ENCODE assay signal across 27 cellular contexts in the genomic region with DNA sequence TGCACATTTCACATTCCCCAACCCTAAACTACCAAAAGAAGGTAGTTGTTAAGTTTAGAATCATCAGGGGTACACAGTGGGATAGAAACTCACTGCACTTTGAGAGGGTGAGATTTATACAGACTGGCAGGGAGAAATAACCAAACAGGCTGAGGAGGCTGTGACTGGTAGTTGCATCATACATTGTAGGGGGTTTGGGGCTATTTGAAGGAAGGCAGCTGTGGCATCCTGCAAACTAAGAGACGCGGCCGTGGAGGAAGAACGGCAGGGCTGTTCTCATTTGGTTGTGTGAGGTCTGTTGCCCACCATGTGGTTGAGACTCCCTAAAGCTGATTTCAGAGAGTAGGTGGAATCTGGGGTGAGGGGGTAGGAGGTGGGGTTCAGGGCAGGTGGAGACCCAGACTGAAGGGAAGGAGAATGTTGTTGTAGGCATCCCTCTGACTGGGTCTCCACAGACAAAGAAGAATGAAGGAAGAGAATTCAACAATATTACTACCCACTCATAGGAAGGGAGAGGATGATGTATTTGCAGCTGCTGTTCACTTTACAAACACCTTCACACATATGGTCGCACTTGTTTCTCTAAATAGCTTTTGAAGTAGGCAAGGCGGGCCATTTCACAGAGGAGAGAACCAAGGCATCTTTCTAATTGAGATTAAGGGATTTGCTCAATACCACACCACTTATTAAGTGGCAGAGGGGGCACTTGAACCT.
DNase-seq lines count a peak whose midpoint lies in the region; ATAC-seq and TF ChIP-seq lines count a peak whose summit lies in the region.
"Had no signal": no experiment of that assay in that cellular context is flagged by ENCODE, and none has a peak within 500 bp of the region (broad histone marks: within the 10 kb centered on the region; RNA-seq: fewer than 3 reads in every experiment).

No MANE protein-coding gene starts in this region.

- H2AFZ ChIP-seq in OCI-LY1 (ENCODE audit: low read length) (no peak overlapping the region), SK-N-SH (ENCODE audit: low read depth) (no peak overlapping the region)

- H3K4me3 ChIP-seq in OCI-LY1 (ENCODE audit: low read depth, low read length, poor library complexity, severe bottlenecking) (no peak overlapping the region), vagina (no peak overlapping the region), SK-N-SH (ENCODE audit: low read depth in 2 of 2, low read length in 1 of 2) (no peak overlapping the region)
- H3K4me3 ChIP-seq: mucosa of descending colon, spleen, thyroid gland had no signal

- H3K4me1 ChIP-seq in OCI-LY1 (ENCODE audit: insufficient read depth, low read length, severe bottlenecking) (peaks cover 11% of the 10 kb centered on the region), vagina (no peaks in the 10 kb centered on the region), SK-N-SH (ENCODE audit: control insufficient read depth in 1 of 2, insufficient read depth in 2 of 2, low read depth in 1 of 2, low read length in 1 of 2) (no peaks in the 10 kb centered on the region)
- H3K4me1 ChIP-seq: BE2C, Caco-2, spleen, thyroid gland had no signal

- no peaks in the 10 kb centered on the region for H3K9me3 Mint-ChIP-seq in activated CD8-positive, alpha-beta T cell treated with anti-CD3 and anti-CD28 coated beads, Interleukin-2, amount 10 ng/mL, durations not matched to agents 7 days and 5 days (ENCODE audit: insufficient read depth)
- H3K9me3 Mint-ChIP-seq in activated CD8-positive, alpha-beta T cell treated with anti-CD3 and anti-CD28 coated beads for 36 hours, result peaks cover 2% of the 10 kb centered on the region
- peaks cover 10% of the 10 kb centered on the region for H3K9me3 Mint-ChIP-seq in WTC11
- H3K9me3 Mint-ChIP-seq: activated naive CD4-positive, alpha-beta T cell treated with anti-CD3 and anti-CD28 coated beads for 36 hours had no signal

- no peak for TF ChIP-seq POLR2A in vagina (IDR thresholded peaks at IDR 0.05)

- no peak overlapping the region for H3K27ac Mint-ChIP-seq in activated CD8-positive, alpha-beta T cell treated with anti-CD3 and anti-CD28 coated beads, Interleukin-2, amount 10 ng/mL, durations not matched to agents 7 days and 5 days
- H3K27ac Mint-ChIP-seq in activated CD8-positive, alpha-beta T cell treated with anti-CD3 and anti-CD28 coated beads for 36 hours, result no peak overlapping the region
- no peak overlapping the region for H3K27ac Mint-ChIP-seq in WTC11
- H3K27ac Mint-ChIP-seq: activated naive CD4-positive, alpha-beta T cell treated with anti-CD3 and anti-CD28 coated beads for 36 hours; IgD-negative memory B cell; T-cell had no signal

- CTCF ChIA-PET in activated CD8-positive, alpha-beta T cell treated with anti-CD3 and anti-CD28 coated beads, Interleukin-2, amount 10 ng/mL, durations not matched to agents 7 days and 5 days (lab: Charles Lee), result no interaction called here
- CTCF ChIA-PET in activated CD8-positive, alpha-beta T cell treated with anti-CD3 and anti-CD28 coated beads for 36 hours (lab: Charles Lee), result interaction anchor here (1.4 kb wide), 1 partner anchor 198 kb away, joined by 4 read pairs; no protein-coding TSS in a partner anchor
- CTCF ChIA-PET in WTC11 (lab: Charles Lee), result interaction anchor here (1.1 kb wide), 1 partner anchor 10 kb away, joined by 4 read pairs; no protein-coding TSS in a partner anchor
- CTCF ChIA-PET in SK-N-SH (lab: Yijun Ruan, JAX), result interaction anchor here (1.4 to 2.0 kb wide), 2 partner anchors 199 to 314 kb away, joined by 3 to 7 read pairs; no protein-coding TSS in a partner anchor

- no peak for TF ChIP-seq EP300 in SK-N-SH (IDR thresholded peaks at IDR 0.05; ENCODE audit: borderline replicate concordance in 1 of 2, low read depth in 1 of 2, low read length in 1 of 2)

- H3K79me2 ChIP-seq in OCI-LY1 (ENCODE audit: insufficient read depth, low read length) (no peaks in the 10 kb centered on the region), SK-N-SH (ENCODE audit: insufficient read depth) (no peaks in the 10 kb centered on the region)

- H3K4me2 ChIP-seq in OCI-LY1 (ENCODE audit: low read length) (no peak overlapping the region), SK-N-SH (no peak overlapping the region)

- H3K4me1 Mint-ChIP-seq in activated CD8-positive, alpha-beta T cell treated with anti-CD3 and anti-CD28 coated beads, Interleukin-2, amount 10 ng/mL, durations not matched to agents 7 days and 5 days (ENCODE audit: low read depth), result no peaks in the 10 kb centered on the region
- H3K4me1 Mint-ChIP-seq in activated CD8-positive, alpha-beta T cell treated with anti-CD3 and anti-CD28 coated beads for 36 hours (ENCODE audit: low read depth), result peaks cover 2% of the 10 kb centered on the region
- peaks cover 7% of the 10 kb centered on the region for H3K4me1 Mint-ChIP-seq in WTC11
- H3K4me1 Mint-ChIP-seq: central memory CD8-positive, alpha-beta T cell; T-cell had no signal

- intact Hi-C loops in activated CD8-positive, alpha-beta T cell treated with anti-CD3 and anti-CD28 coated beads for 36 hours (cut with micrococcal nuclease), result no loop called here
- intact Hi-C loops in vagina (cut with DNase I), result no loop called here

- H3K27ac ChIP-seq in OCI-LY1 (ENCODE audit: low read depth, low read length, poor library complexity, severe bottlenecking), result peak overlapping the region; percentile 30
- peak overlapping the region; percentile 27 for H3K27ac ChIP-seq in vagina
- no peak overlapping the region for H3K27ac ChIP-seq in SK-N-SH (ENCODE audit: low read depth in 2 of 2, low read length in 1 of 2)
- H3K27ac ChIP-seq: epithelial cell of prostate, spleen, thyroid gland had no signal

- 94% methylated on average over 6 of the region's 6 CpGs for WGBS in SK-N-SH (ENCODE audit: low lambda C conversion rate)

- peaks cover 29% of the 10 kb centered on the region for H3K27me3 Mint-ChIP-seq in activated CD8-positive, alpha-beta T cell treated with anti-CD3 and anti-CD28 coated beads, Interleukin-2, amount 10 ng/mL, durations not matched to agents 7 days and 5 days (ENCODE audit: low read depth)
- peaks cover 23% of the 10 kb centered on the region for H3K27me3 Mint-ChIP-seq in activated CD8-positive, alpha-beta T cell treated with anti-CD3 and anti-CD28 coated beads for 36 hours
- H3K27me3 Mint-ChIP-seq in WTC11 (ENCODE audit: low read depth), result no peaks in the 10 kb centered on the region

- POLR2A ChIA-PET in activated CD8-positive, alpha-beta T cell treated with anti-CD3 and anti-CD28 coated beads, Interleukin-2, amount 10 ng/mL, durations not matched to agents 7 days and 5 days (lab: Charles Lee), result no interaction called here
- POLR2A ChIA-PET in activated CD8-positive, alpha-beta T cell treated with anti-CD3 and anti-CD28 coated beads for 36 hours (lab: Charles Lee), result interaction anchor here (1.0 kb wide), 1 partner anchor 277 kb away, joined by 5 read pairs; no protein-coding TSS in a partner anchor
- POLR2A ChIA-PET in WTC11 (lab: Charles Lee) (no interaction called here), SK-N-SH (lab: Yijun Ruan, JAX) (no interaction called here)

- H3K9me2 ChIP-seq in OCI-LY1 (ENCODE audit: low read depth, low read length) (no peaks in the 10 kb centered on the region), SK-N-SH (no peaks in the 10 kb centered on the region)

- H3K27me3 ChIP-seq in OCI-LY1 (ENCODE audit: insufficient read depth, low read length) (no peaks in the 10 kb centered on the region), vagina (no peaks in the 10 kb centered on the region), SK-N-SH (ENCODE audit: insufficient read depth) (no peaks in the 10 kb centered on the region)
- H3K27me3 ChIP-seq: BE2C, thyroid gland had no signal

- TF ChIP-seq RAD21 in SK-N-SH (IDR thresholded peaks at IDR 0.05; ENCODE audit: low read length), result no peak

- peak; percentile 13 for DNase-seq in activated CD8-positive, alpha-beta T cell treated with anti-CD3 and anti-CD28 coated beads, Interleukin-2, amount 10 ng/mL, durations not matched to agents 7 days and 5 days
- no peak for DNase-seq in activated CD8-positive, alpha-beta T cell treated with anti-CD3 and anti-CD28 coated beads for 36 hours
- DNase-seq in fibroblast of gingiva (ENCODE audit: low read depth) (peak; percentile 53), vagina (ENCODE audit: extremely low spot score in 2 of 2) (no peak), WTC11 (ENCODE audit: low spot score) (no peak), GF-D8 (lab: John Stamatoyannopoulos, UW) (no peak), SK-N-SH (no peak)
- DNase-seq: activated naive CD4-positive, alpha-beta T cell treated with anti-CD3 and anti-CD28 coated beads for 36 hours; activated T-cell treated with anti-CD3 and anti-CD28 coated beads, Interleukin-2, amount 50 U/mL, for 48 hours; BE2C; Caco-2; GOT3; hippocampal formation; MM.1S; mucosa of descending colon; NCI-H187; NCI-H2227 treated with DMSO at 0.1 percent for 48 hours; PC-3; spleen; stimulated activated CD4-positive, alpha-beta T cell treated with anti-CD3 and anti-CD28 coated beads, Interleukin-4, amount 100 ng/mL, for 1 hour; stimulated activated naive CD4-positive, alpha-beta T cell; T-cell; thyroid gland had no signal

- H3K4me3 Mint-ChIP-seq in activated CD8-positive, alpha-beta T cell treated with anti-CD3 and anti-CD28 coated beads, Interleukin-2, amount 10 ng/mL, durations not matched to agents 7 days and 5 days, result no peak overlapping the region
- no peak overlapping the region for H3K4me3 Mint-ChIP-seq in activated CD8-positive, alpha-beta T cell treated with anti-CD3 and anti-CD28 coated beads for 36 hours
- no peak overlapping the region for H3K4me3 Mint-ChIP-seq in WTC11
- H3K4me3 Mint-ChIP-seq: activated naive CD4-positive, alpha-beta T cell treated with anti-CD3 and anti-CD28 coated beads for 36 hours; central memory CD8-positive, alpha-beta T cell; IgD-negative memory B cell; T-cell had no signal

- no peak for TF ChIP-seq CTCF in activated CD8-positive, alpha-beta T cell treated with anti-CD3 and anti-CD28 coated beads for 36 hours (IDR thresholded peaks at IDR 0.05)
- no peak for TF ChIP-seq CTCF in OCI-LY1 (IDR thresholded peaks at IDR 0.05; ENCODE audit: low read length)
- TF ChIP-seq CTCF in vagina (IDR thresholded peaks at IDR 0.05), result no peak
- TF ChIP-seq CTCF in WTC11 (IDR thresholded peaks at IDR 0.05), result no peak
- TF ChIP-seq CTCF in SK-N-SH (IDR thresholded peaks at IDR 0.05), result no peak

- H3K36me3 Mint-ChIP-seq in activated CD8-positive, alpha-beta T cell treated with anti-CD3 and anti-CD28 coated beads, Interleukin-2, amount 10 ng/mL, durations not matched to agents 7 days and 5 days (ENCODE audit: low read depth), result no peaks in the 10 kb centered on the region
- H3K36me3 Mint-ChIP-seq in activated CD8-positive, alpha-beta T cell treated with anti-CD3 and anti-CD28 coated beads for 36 hours (ENCODE audit: low read depth), result no peaks in the 10 kb centered on the region
- H3K36me3 Mint-ChIP-seq in WTC11, result peaks cover 3% of the 10 kb centered on the region; the same call in 1 of the 2 replicates
- H3K36me3 Mint-ChIP-seq: T-cell had no signal

- H3K36me3 ChIP-seq in OCI-LY1 (ENCODE audit: insufficient read depth, low read length), result no peaks in the 10 kb centered on the region
- no peaks in the 10 kb centered on the region for H3K36me3 ChIP-seq in vagina
- H3K36me3 ChIP-seq in SK-N-SH (replicated peaks in 1 of 2; ENCODE audit: control insufficient read depth in 1 of 2, insufficient read depth in 2 of 2, low read length in 1 of 2), result no peaks in the 10 kb centered on the region
- H3K36me3 ChIP-seq: BE2C, spleen, thyroid gland had no signal

- H3K9me3 ChIP-seq in OCI-LY1 (ENCODE audit: low read length) (no peaks in the 10 kb centered on the region), vagina (no peaks in the 10 kb centered on the region), SK-N-SH (no peaks in the 10 kb centered on the region)
- H3K9me3 ChIP-seq: BE2C, Caco-2, mucosa of descending colon, thyroid gland had no signal

- H4K20me1 ChIP-seq in OCI-LY1 (ENCODE audit: insufficient read depth, low read length), result no peaks in the 10 kb centered on the region
- H4K20me1 ChIP-seq in SK-N-SH (ENCODE audit: insufficient read depth), result no peaks in the 10 kb centered on the region

- no peaks in the 10 kb centered on the region for H3F3A ChIP-seq in OCI-LY1 (ENCODE audit: insufficient read depth, low read length)
- no peaks in the 10 kb centered on the region for H3F3A ChIP-seq in SK-N-SH (replicated peaks; ENCODE audit: insufficient read depth)

- no peak overlapping the region for H3K9ac ChIP-seq in OCI-LY1 (ENCODE audit: low read length)
- H3K9ac ChIP-seq in SK-N-SH, result no peak overlapping the region

- ATAC-seq in activated CD8-positive, alpha-beta T cell treated with anti-CD3 and anti-CD28 coated beads, Interleukin-2, amount 10 ng/mL, durations not matched to agents 7 days and 5 days, result no peak
- ATAC-seq in activated CD8-positive, alpha-beta T cell treated with anti-CD3 and anti-CD28 coated beads for 36 hours, result no peak
- ATAC-seq in WTC11, result no peak
- ATAC-seq: mucosa of descending colon, PC-3, T-cell had no signal

Comparison
In these comparisons a context has a peak if more than half of its experiments do, and no peak if none do; other contexts are left out.
1. DNase-seq: peak in activated CD8-positive, alpha-beta T cell treated with anti-CD3 and anti-CD28 coated beads, Interleukin-2, amount 10 ng/mL, durations not matched to agents 7 days and 5 days (single experiment) and fibroblast of gingiva (single experiment); none in activated CD8-positive, alpha-beta T cell treated with anti-CD3 and anti-CD28 coated beads for 36 hours (single experiment), vagina (0 of 2), WTC11 (single experiment), GF-D8 (single experiment) and SK-N-SH (single experiment).
2. H3K27ac ChIP-seq: peak in OCI-LY1 (single experiment) and vagina (single experiment); none in SK-N-SH (0 of 2).